In the genomic region with DNA sequence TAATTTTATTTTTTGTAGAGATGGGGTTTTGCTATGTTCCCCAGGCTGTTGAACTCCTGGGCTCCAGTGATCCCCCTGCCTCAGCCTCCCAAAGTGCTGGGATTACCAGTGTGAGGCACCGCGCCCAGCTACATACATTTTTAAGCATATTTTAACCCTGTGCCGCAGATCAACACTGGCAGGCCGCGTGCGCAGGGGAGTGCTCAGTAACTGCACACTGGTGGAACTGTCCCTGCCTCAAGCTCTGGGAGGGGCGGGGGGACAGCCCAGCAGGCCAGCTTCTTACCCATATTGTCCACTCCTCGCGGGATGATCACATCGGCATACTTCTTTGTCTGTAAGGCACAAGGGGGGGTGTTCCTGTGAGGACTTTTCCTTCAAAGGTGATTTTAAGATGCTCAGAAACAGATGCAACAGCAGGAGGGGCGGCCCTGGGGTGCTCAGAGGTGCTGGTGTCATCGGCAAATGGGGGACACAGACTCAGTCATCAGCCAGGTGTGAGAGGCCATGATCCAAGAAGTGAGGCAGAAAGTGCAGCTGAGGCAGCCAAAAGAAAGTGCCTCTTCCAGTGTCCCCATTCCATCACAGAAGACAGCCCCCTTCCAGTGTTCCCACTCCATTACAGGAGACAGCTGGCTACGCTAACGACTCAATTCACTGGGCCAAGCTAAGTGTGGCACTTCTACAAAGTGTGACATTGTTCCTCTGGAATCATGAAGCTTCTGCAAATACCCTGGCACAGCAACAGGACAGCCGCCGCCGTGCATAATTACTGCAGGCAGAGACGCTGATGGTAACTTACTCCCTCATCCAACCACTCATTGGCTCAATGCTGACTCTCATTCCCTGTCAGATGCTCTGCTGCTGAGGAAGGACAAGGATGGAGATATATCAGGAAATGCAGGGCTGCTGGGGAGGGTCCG, we compare ENCODE assay signal across 27 cellular contexts. TPM values are rescaled to one million over a fixed set of nuclear protein-coding genes. Genes with fewer than 3 reads are reported as not detected.
A peak's percentile ranks its signal among the peaks of the same experiment; 100 is the strongest.
DNase-seq lines count a peak whose midpoint lies in the region; ATAC-seq, FAIRE-seq and TF ChIP-seq lines count a peak whose summit lies in the region.
"Had no signal": no experiment of that assay in that cellular context is flagged by ENCODE, and none has a peak within 500 bp of the region (broad histone marks: within the 10 kb centered on the region; RNA-seq: fewer than 3 reads in every experiment).

No MANE protein-coding gene starts in this region.

- H3K9me3 Mint-ChIP-seq in astrocyte (ENCODE audit: unreplicated experiment) = no peaks in the 10 kb centered on the region
- H3K9me3 Mint-ChIP-seq: stimulated activated memory B cell treated with anti-CD40 and anti-IgM and Interleukin-4, amounts not matched to agents 10 μg/mL and 1 μg/mL and 100 μg/mL, for 72 hours had no signal

- H3K4me3 ChIP-seq in astrocyte (ENCODE audit: insufficient read depth, low read depth, low read length) (no peak overlapping the region), kidney (ENCODE audit: low read length in 2 of 2) (no peak overlapping the region)
- H3K4me3 ChIP-seq: BLaER1 treated with 17β-estradiol and CSF1 and Interleukin-3, amounts not matched to agents 10 nM and 100 nM; HAP-1; mucosa of descending colon; spleen; thoracic aorta had no signal

- H3K36me3 Mint-ChIP-seq in astrocyte (ENCODE audit: low read depth, unreplicated experiment) = peaks cover 16% of the 10 kb centered on the region

- H3K4me2 ChIP-seq in astrocyte (ENCODE audit: low read length) = no peak overlapping the region

- H3K27ac ChIP-seq in astrocyte (ENCODE audit: low read depth, low read length) (no peak overlapping the region), kidney (ENCODE audit: low read depth in 2 of 2, low read length in 2 of 2) (no peak overlapping the region)
- H3K27ac ChIP-seq: foreskin keratinocyte, spleen, thoracic aorta, VCaP had no signal

- intact Hi-C loops in posterior cingulate gyrus (cut with DNase I) (no loop called here), kidney (cut with DNase I) (no loop called here)

- H2AFZ ChIP-seq in astrocyte (ENCODE audit: low read depth, low read length) = no peak overlapping the region

- no peaks in the 10 kb centered on the region for H3K27me3 ChIP-seq in astrocyte (ENCODE audit: insufficient read depth, low read length)
- H3K27me3 ChIP-seq: BLaER1 treated with 17β-estradiol and CSF1 and Interleukin-3, amounts not matched to agents 10 nM and 100 nM; foreskin keratinocyte; spleen had no signal

- FAIRE-seq in astrocyte (lab: Jason Lieb, UNC) (no peak), kidney (lab: Jason Lieb, UNC) (no peak)

- peaks cover 15% of the 10 kb centered on the region for H3K79me2 ChIP-seq in astrocyte (ENCODE audit: insufficient read depth, low read length)

- DNase-seq in GM20000 (ENCODE audit: low spot score) (peak; percentile 12), astrocyte (ENCODE audit: low read depth) (no peak), islet precursor cell (peak; percentile 42), posterior cingulate gyrus (peak; percentile 57 to 97 (median 77)), kidney (no peak)
- no peak for DNase-seq in effector CD4-positive, alpha-beta T cell
- no peak for DNase-seq in activated CD4-positive, alpha-beta T cell treated with anti-CD3 and anti-CD28 coated beads, Interleukin-2, amount 50 U/mL, for 1 hour
- DNase-seq: activated naive CD4-positive, alpha-beta T cell treated with anti-CD3 and anti-CD28 coated beads, Interleukin-2, amount 50 U/mL, for 16 hours; Calu3; effector CD8-positive, alpha-beta T cell; foreskin keratinocyte; IMR-90; mucosa of descending colon; NCI-H1092 treated with DMSO at 0.1 percent for 48 hours; NCI-H187 treated with DMSO at 0.1 percent for 48 hours; NCI-H69; retina; spleen; stimulated activated CD4-positive, alpha-beta T cell treated with anti-CD3 and anti-CD28 coated beads, Interleukin-2, amount 100 ng/mL, for 48 hours had no signal

- no peaks in the 10 kb centered on the region for H3K27me3 Mint-ChIP-seq in astrocyte (ENCODE audit: low read depth, unreplicated experiment)
- H3K27me3 Mint-ChIP-seq: stimulated activated memory B cell treated with anti-CD40 and anti-IgM and Interleukin-4, amounts not matched to agents 10 μg/mL and 1 μg/mL and 100 μg/mL, for 72 hours had no signal

- peaks cover 7% of the 10 kb centered on the region for H4K20me1 ChIP-seq in astrocyte (ENCODE audit: insufficient read depth, low read length)

- H3K27ac Mint-ChIP-seq in astrocyte (ENCODE audit: unreplicated experiment) = peak overlapping the region; percentile 66

- H3K36me3 ChIP-seq in astrocyte (ENCODE audit: insufficient read depth, low read length) = peaks cover 19% of the 10 kb centered on the region
- peaks cover 17 to 42% of the 10 kb centered on the region in 2 donors for H3K36me3 ChIP-seq in kidney (ENCODE audit: control insufficient read depth in 1 of 2, insufficient read depth in 2 of 2, low read length in 2 of 2)

- H3K9ac ChIP-seq in astrocyte (ENCODE audit: low read length) = no peak overlapping the region
- H3K9ac ChIP-seq in kidney (ENCODE audit: low read length in 2 of 2) = no peak overlapping the region

- ATAC-seq in HG03460 (IDR thresholded peaks at IDR 0.05; ENCODE audit: unreplicated experiment) = no peak
- ATAC-seq: foreskin keratinocyte; mucosa of descending colon; stimulated activated memory B cell treated with anti-CD40 and anti-IgM and Interleukin-4, amounts not matched to agents 10 μg/mL and 1 μg/mL and 100 μg/mL, for 72 hours had no signal

- TF ChIP-seq CTCF in GM20000 (IDR thresholded peaks at IDR 0.05; ENCODE audit: extremely low read depth, missing control alignments) (no peak), astrocyte (IDR thresholded peaks at IDR 0.05; ENCODE audit: insufficient read depth, low read depth, low read length) (no peak), kidney (IDR thresholded peaks at IDR 0.05; ENCODE audit: borderline replicate concordance, extremely low read depth, insufficient read depth) (no peak)

- H3K4me1 ChIP-seq in astrocyte (ENCODE audit: insufficient read depth, low read length) (peaks cover 12% of the 10 kb centered on the region), kidney (ENCODE audit: control insufficient read depth in 1 of 2, insufficient read depth in 1 of 2, low read depth in 1 of 2, low read length in 2 of 2) (peaks cover 7 to 14% of the 10 kb centered on the region in 2 donors)
- H3K4me1 ChIP-seq: foreskin keratinocyte, HAP-1 had no signal

- peaks cover 14% of the 10 kb centered on the region for H3K4me1 Mint-ChIP-seq in astrocyte (ENCODE audit: low read depth, unreplicated experiment)

- no peaks in the 10 kb centered on the region for H3K9me3 ChIP-seq in astrocyte (ENCODE audit: insufficient read depth, low read depth, low read length)
- no peaks in the 10 kb centered on the region for H3K9me3 ChIP-seq in kidney (ENCODE audit: control insufficient read depth in 1 of 2, low read length in 2 of 2)
- H3K9me3 ChIP-seq: BLaER1 treated with 17β-estradiol and CSF1 and Interleukin-3, amounts not matched to agents 10 nM and 100 nM; HAP-1; mucosa of descending colon; spleen; thoracic aorta had no signal

- no peak overlapping the region for H3K4me3 Mint-ChIP-seq in astrocyte (ENCODE audit: unreplicated experiment)
- H3K4me3 Mint-ChIP-seq: stimulated activated memory B cell treated with anti-CD40 and anti-IgM and Interleukin-4, amounts not matched to agents 10 μg/mL and 1 μg/mL and 100 μg/mL, for 72 hours had no signal

RNA-seq across cellular contexts. Expression of gene UCK1, which starts 5.2 kb away (rescaled TPM):
- 11.9 and 15.4 TPM in 2 replicates for total RNA-seq in astrocyte
- total RNA-seq in kidney = 31.3 TPM
- 34.6 TPM for polyA plus RNA-seq in kidney (ENCODE audit: insufficient read depth, low read depth, low replicate concordance)

RNA-seq across cellular contexts. Expression of gene PRRT1B, which starts 19.4 kb away (rescaled TPM):
- total RNA-seq in astrocyte = not detected in 2 replicates
- total RNA-seq in kidney = 1.0 TPM
- not detected for polyA plus RNA-seq in kidney (ENCODE audit: insufficient read depth, low read depth, low replicate concordance)
- total RNA-seq: Calu3, foreskin keratinocyte, IMR-90, lower leg skin, spleen, thoracic aorta had no signal
- polyA plus RNA-seq: esophagus, foreskin keratinocyte, IMR-90, spleen had no signal

RNA-seq across cellular contexts. Expression of gene POMT1, which starts 23.2 kb away (rescaled TPM):
- total RNA-seq in astrocyte (29.0 and 34.8 TPM in 2 replicates), kidney (36.5 TPM)
- 32.3 TPM for polyA plus RNA-seq in kidney (ENCODE audit: insufficient read depth, low read depth, low replicate concordance)

Comparison
In these comparisons a context has a peak if more than half of its experiments do, and no peak if none do; other contexts are left out.
1. DNase-seq: peak in GM20000 (single experiment), islet precursor cell (single experiment) and posterior cingulate gyrus (10 of 10); none in astrocyte (single experiment), effector CD4-positive, alpha-beta T cell (single experiment), kidney (single experiment) and activated CD4-positive, alpha-beta T cell treated with anti-CD3 and anti-CD28 coated beads, Interleukin-2, amount 50 U/mL, for 1 hour (single experiment).